8 cellular contexts compared by ENCODE assay signal in genomic region chrX:119237526-119238035, GRCh38. TPM values are rescaled to one million over a fixed set of nuclear protein-coding genes. Genes with fewer than 3 reads are reported as not detected.
DNase-seq lines count a peak whose midpoint lies in the region; ATAC-seq and TF ChIP-seq lines count a peak whose summit lies in the region.

No MANE protein-coding gene starts in this region.

- no peaks in the 10 kb centered on the region for H3K27me3 ChIP-seq in ACC112 (ENCODE audit: insufficient read depth, low read length)
- H3K27me3 ChIP-seq in breast epithelium = peaks cover 0 to 16% of the 10 kb centered on the region in 2 donors
- no peaks in the 10 kb centered on the region for H3K27me3 ChIP-seq in mucosa of rectum (ENCODE audit: control insufficient read depth in 2 of 2, insufficient read depth in 2 of 2, low read length in 2 of 2)

- H3K9me3 Mint-ChIP-seq in HFFc6 = no peaks in the 10 kb centered on the region; the same call in 1 of the 2 replicates

- H3K27ac Mint-ChIP-seq in HFFc6 = peak overlapping the region; percentile 95

- H3K36me3 ChIP-seq in ACC112 (ENCODE audit: insufficient read depth, low read length) = peaks cover 5% of the 10 kb centered on the region; the same call in 1 of the 2 replicates
- no peaks in the 10 kb centered on the region for H3K36me3 ChIP-seq in breast epithelium
- peaks cover 0 to 4% of the 10 kb centered on the region in 2 donors for H3K36me3 ChIP-seq in mucosa of rectum (ENCODE audit: control insufficient read depth in 2 of 2, insufficient read depth in 2 of 2, low read length in 2 of 2)

- no peak overlapping the region for H2AFZ ChIP-seq in ACC112 (ENCODE audit: low read length, unreplicated experiment)

- H3K27ac ChIP-seq in ACC112 (ENCODE audit: low read depth, low read length) = peak overlapping the region; percentile 61
- H3K27ac ChIP-seq in breast epithelium = peak overlapping the region; percentile 86 to 91
- H3K27ac ChIP-seq in mucosa of rectum (ENCODE audit: low read depth in 2 of 2, low read length in 2 of 2) = no peak overlapping the region

- intact Hi-C loops in breast epithelium (cut with DNase I; ENCODE audit: low total_unique reads) = loop anchor here (5.0 kb wide), 1 partner anchor 125 kb away; no protein-coding TSS in a partner anchor

- ATAC-seq in GM19452 (IDR thresholded peaks at IDR 0.05; ENCODE audit: unreplicated experiment) (no peak), GM21390 (IDR thresholded peaks at IDR 0.05; ENCODE audit: unreplicated experiment) (no peak)

- DNase-seq in HFFc6 (no peak), breast epithelium (ENCODE audit: low spot score in 2 of 2) (no peak), cerebellum (ENCODE audit: low spot score) (no peak)
- no peak for DNase-seq in central memory CD4-positive, alpha-beta T cell

- H3K27me3 Mint-ChIP-seq in HFFc6 (ENCODE audit: insufficient read depth) = peaks cover 7% of the 10 kb centered on the region

- TF ChIP-seq CTCF in HFFc6 (IDR thresholded peaks at IDR 0.05) = no peak
- TF ChIP-seq CTCF in breast epithelium (IDR thresholded peaks at IDR 0.05) = no peak

- H3K9ac ChIP-seq in mucosa of rectum (ENCODE audit: low read depth in 1 of 2, low read length in 2 of 2) = peak overlapping the region; percentile 64 to 89

- H3K36me3 Mint-ChIP-seq in HFFc6 (ENCODE audit: low read depth) = peaks cover 18% of the 10 kb centered on the region

- no peaks in the 10 kb centered on the region for H3K9me3 ChIP-seq in breast epithelium
- H3K9me3 ChIP-seq in mucosa of rectum (ENCODE audit: control insufficient read depth in 2 of 2, low read length in 2 of 2) = no peaks in the 10 kb centered on the region

- peaks cover 55% of the 10 kb centered on the region for H3K79me2 ChIP-seq in ACC112 (ENCODE audit: control insufficient read depth, insufficient read depth, low read length, unreplicated experiment)

- peaks cover 64% of the 10 kb centered on the region for H3K4me1 Mint-ChIP-seq in HFFc6 (ENCODE audit: low read depth)

- peak overlapping the region; percentile 95 for H3K4me3 Mint-ChIP-seq in HFFc6

- H3K4me1 ChIP-seq in ACC112 (ENCODE audit: control insufficient read depth, insufficient read depth, low read length, unreplicated experiment) = peaks cover 22% of the 10 kb centered on the region
- H3K4me1 ChIP-seq in breast epithelium = no peaks in the 10 kb centered on the region
- peaks cover 0 to 11% of the 10 kb centered on the region in 2 donors for H3K4me1 ChIP-seq in mucosa of rectum (ENCODE audit: control insufficient read depth in 2 of 2, insufficient read depth in 2 of 2, low read length in 2 of 2)

- peak overlapping the region; percentile 98 for H3K4me3 ChIP-seq in ACC112 (ENCODE audit: low read depth, low read length)
- H3K4me3 ChIP-seq in breast epithelium = peak overlapping the region; percentile 68 to 74 (median 71)
- peak overlapping the region; percentile 80 to 81 for H3K4me3 ChIP-seq in mucosa of rectum (ENCODE audit: low read length in 2 of 2)

- TF ChIP-seq POLR2A in breast epithelium (IDR thresholded peaks at IDR 0.05) = no peak

RNA-seq across cellular contexts. Expression of gene PGRMC1, which starts 1.5 kb away (rescaled TPM):
- 100 to 1,000 TPM; 145 to 161 (median 151) TPM for total RNA-seq in HFFc6 (2021; fragmentation: NEBNext Ultra II Directional; extraction: Animal tissue kit (Norgen Biotek cat#: 25700))
- total RNA-seq in breast epithelium (100 to 1,000 TPM; 118 to 217 (median 177) TPM), cerebellum (149 TPM)

Comparison
In these comparisons a context has a peak if more than half of its experiments do, and no peak if none do; other contexts are left out.
1. H3K27ac ChIP-seq: peak in ACC112 (single experiment) and breast epithelium (2 of 2); none in mucosa of rectum (0 of 2).
2. Peak in every context shown above with its lines, with median percentiles within 50 percentile points of each other: H3K4me3 ChIP-seq.